ENCODE assay signal across 8 cellular contexts in the genomic region with DNA sequence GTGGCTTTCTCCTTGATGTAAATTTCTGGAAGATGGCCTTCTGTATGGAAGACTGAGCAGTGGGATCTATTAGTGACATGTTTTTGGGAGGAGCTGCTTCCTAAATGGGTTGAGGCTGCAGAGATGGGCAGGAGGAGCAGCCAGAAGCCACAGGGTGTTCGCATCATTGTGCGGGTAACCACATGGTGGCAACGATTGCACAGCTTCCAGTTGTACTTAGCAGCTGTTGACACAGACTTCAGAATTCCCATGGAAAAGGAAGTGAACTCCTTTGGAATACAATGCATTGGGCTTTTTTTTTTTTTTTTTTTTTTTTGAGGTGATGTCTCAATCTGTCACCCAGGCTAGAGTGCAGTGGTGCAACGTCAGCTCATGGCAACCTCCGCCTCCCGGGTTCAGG.
DNase-seq lines count a peak whose midpoint lies in the region; ATAC-seq, FAIRE-seq and TF ChIP-seq lines count a peak whose summit lies in the region.

No MANE protein-coding gene starts in this region.

- H3K4me3 ChIP-seq in BJ (ENCODE audit: low read depth, low read length) (no peak overlapping the region), IMR-90 (ENCODE audit: insufficient read depth, low read depth, low read length) (no peak overlapping the region), kidney (ENCODE audit: low read length in 2 of 2) (no peak overlapping the region)

- no peak overlapping the region for H2AK5ac ChIP-seq in IMR-90 (ENCODE audit: low read depth, low read length)

- H2BK5ac ChIP-seq in IMR-90 (ENCODE audit: low read depth, low read length, poor library complexity, severe bottlenecking) = no peak overlapping the region

- H3K4me3 Mint-ChIP-seq in activated T-helper 1 cell treated with anti-CD3 and anti-CD28 coated beads, Interleukin-12 subunit alpha, Interleukin-12 subunit beta, Interleukin-2, Interleukin-4 antibody, amounts not matched to agents 30 ng/mL and 10 ng/mL and 1 ng/mL, durations not matched to agents 14 hours and 24 hours and 36 hours = no peak overlapping the region

- peaks cover 2% of the 10 kb centered on the region; the same call in 1 of the 2 replicates for H3K4me1 ChIP-seq in IMR-90 (ENCODE audit: control insufficient read depth, insufficient read depth, low read length)
- H3K4me1 ChIP-seq in kidney (ENCODE audit: control insufficient read depth in 1 of 2, insufficient read depth in 1 of 2, low read depth in 1 of 2, low read length in 2 of 2) = peaks cover 2 to 15% of the 10 kb centered on the region in 2 donors

- no peaks in the 10 kb centered on the region for H3K27me3 ChIP-seq in BJ (ENCODE audit: control insufficient read depth, insufficient read depth, low read length)
- no peaks in the 10 kb centered on the region for H3K27me3 ChIP-seq in IMR-90 (ENCODE audit: control insufficient read depth, insufficient read depth, low read length)

- no peak for DNase-seq in BJ (ENCODE audit: low read depth)
- DNase-seq in IMR-90 = peak; percentile 77
- no peak for DNase-seq in activated T-helper 1 cell treated with anti-CD3 and anti-CD28 coated beads, Interleukin-12 subunit alpha, Interleukin-12 subunit beta, Interleukin-2, Interleukin-4 antibody, amounts not matched to agents 30 ng/mL and 10 ng/mL and 1 ng/mL, durations not matched to agents 14 hours and 24 hours and 36 hours (ENCODE audit: low spot score)
- DNase-seq in kidney = no peak
- no peak for DNase-seq in GM19240 (ENCODE audit: insufficient read length, low spot score)
- DNase-seq in activated CD4-positive, CD25-positive, alpha-beta regulatory T cell (lab: John Stamatoyannopoulos, UW) = no peak

- no peak overlapping the region for H4K91ac ChIP-seq in IMR-90 (ENCODE audit: insufficient read depth, low read depth, low read length)

- H2AK9ac ChIP-seq in IMR-90 (replicated peaks; ENCODE audit: low read depth, low read length, poor library complexity) = no peak overlapping the region

- BruUV-seq in IMR-90 (replicated peaks; lab: Mats Ljungman, UMichigan) = no TSS peak

- H3K9me3 ChIP-seq in IMR-90 (ENCODE audit: control insufficient read depth, insufficient read depth, low read length) = no peaks in the 10 kb centered on the region
- H3K9me3 ChIP-seq in kidney (ENCODE audit: control insufficient read depth in 1 of 2, low read length in 2 of 2) = no peaks in the 10 kb centered on the region

- H3K9ac ChIP-seq in IMR-90 (ENCODE audit: low read depth, low read length) (no peak overlapping the region), kidney (ENCODE audit: low read length in 2 of 2) (no peak overlapping the region)

- no peak for FAIRE-seq in kidney (lab: Jason Lieb, UNC)

- peak; percentile 27; the same call in 1 of the 2 replicates for TF ChIP-seq CTCF in BJ (IDR thresholded peaks at IDR 0.05; ENCODE audit: insufficient read depth, low read depth, low read length)
- TF ChIP-seq CTCF in IMR-90 (conservative IDR thresholded peaks at IDR 0.05; ENCODE audit: low read depth, low read length) = peak; percentile 46
- peak; percentile 20 for TF ChIP-seq CTCF in kidney (IDR thresholded peaks at IDR 0.05; ENCODE audit: borderline replicate concordance, extremely low read depth, insufficient read depth)

- H3K9me3 Mint-ChIP-seq in activated T-helper 1 cell treated with anti-CD3 and anti-CD28 coated beads, Interleukin-12 subunit alpha, Interleukin-12 subunit beta, Interleukin-2, Interleukin-4 antibody, amounts not matched to agents 30 ng/mL and 10 ng/mL and 1 ng/mL, durations not matched to agents 14 hours and 24 hours and 36 hours = no peaks in the 10 kb centered on the region

- 0 out of 2 replicates have a peak overlapping the region, but pooled peaks have one; percentile 8 for H2BK20ac ChIP-seq in IMR-90 (ENCODE audit: low read depth, low read length)

- peak; percentile 68 for TF ChIP-seq RAD21 in IMR-90 (IDR thresholded peaks at IDR 0.05; ENCODE audit: low read length)

- POLR2A ChIA-PET in BJ (lab: Charles Lee) (no interaction called here), IMR-90 (lab: Charles Lee; ENCODE audit: unreplicated experiment) (no interaction called here)

- H3K14ac ChIP-seq in IMR-90 (replicated peaks; ENCODE audit: low read depth, low read length) = no peak overlapping the region

- 73% methylated on average over 3 of the region's 6 CpGs; no CpG with 5 or more reads in 1 of the 2 experiments for WGBS in IMR-90 (ENCODE audit: extremely low coverage in 2 of 2, insufficient read length in 1 of 2), 2 experiments

- ATAC-seq in IMR-90 (ENCODE audit: low read depth) (peak; percentile 78), HG03025 (IDR thresholded peaks at IDR 0.05; ENCODE audit: low FRiP score, unreplicated experiment) (no peak), GM21447 (IDR thresholded peaks at IDR 0.05; ENCODE audit: unreplicated experiment) (no peak)

- H3K79me1 ChIP-seq in IMR-90 (ENCODE audit: low read depth in 1 of 2, low read length in 2 of 2) = no peaks in the 10 kb centered on the region

- no peak overlapping the region for H3K23ac ChIP-seq in IMR-90 (ENCODE audit: low read depth, low read length)

- H3K56ac ChIP-seq in IMR-90 (ENCODE audit: extremely low read depth, insufficient read depth, low read length) = no peak overlapping the region

- no peaks in the 10 kb centered on the region for H4K20me1 ChIP-seq in IMR-90 (ENCODE audit: insufficient read depth, low read length)

- H3K36me3 ChIP-seq in BJ (ENCODE audit: control insufficient read depth, insufficient read depth, low read length) = no peaks in the 10 kb centered on the region
- H3K36me3 ChIP-seq in IMR-90 (ENCODE audit: control insufficient read depth, insufficient read depth, low read length) = no peaks in the 10 kb centered on the region
- H3K36me3 ChIP-seq in kidney (ENCODE audit: control insufficient read depth in 1 of 2, insufficient read depth in 2 of 2, low read length in 2 of 2) = no peaks in the 10 kb centered on the region

- dilution Hi-C loops in IMR-90 (cut with HindIII; ENCODE audit: low sequenced_read_pairs, unreplicated experiment) = no loop called here

- H3K36me3 Mint-ChIP-seq in activated T-helper 1 cell treated with anti-CD3 and anti-CD28 coated beads, Interleukin-12 subunit alpha, Interleukin-12 subunit beta, Interleukin-2, Interleukin-4 antibody, amounts not matched to agents 30 ng/mL and 10 ng/mL and 1 ng/mL, durations not matched to agents 14 hours and 24 hours and 36 hours (ENCODE audit: low read depth) = peaks cover 9% of the 10 kb centered on the region

- TF ChIP-seq POLR2A in IMR-90 (IDR thresholded peaks at IDR 0.05; ENCODE audit: low read depth, low read length) = no peak

- in situ Hi-C loops in IMR-90 (cut with MboI; ENCODE audit: low sequenced_read_pairs) = no loop called here

- no peak overlapping the region for H4K5ac ChIP-seq in IMR-90 (ENCODE audit: low read depth, low read length)

- no peak overlapping the region for H2AFZ ChIP-seq in IMR-90 (replicated peaks; ENCODE audit: low read length, poor library complexity)

- no peak overlapping the region for H3K4ac ChIP-seq in IMR-90 (ENCODE audit: low read depth, low read length)

- no peak overlapping the region for H2BK15ac ChIP-seq in IMR-90 (ENCODE audit: low read depth, low read length)

- H3K27me3 Mint-ChIP-seq in activated T-helper 1 cell treated with anti-CD3 and anti-CD28 coated beads, Interleukin-12 subunit alpha, Interleukin-12 subunit beta, Interleukin-2, Interleukin-4 antibody, amounts not matched to agents 30 ng/mL and 10 ng/mL and 1 ng/mL, durations not matched to agents 14 hours and 24 hours and 36 hours (ENCODE audit: insufficient read depth) = no peaks in the 10 kb centered on the region

- H3K18ac ChIP-seq in IMR-90 (ENCODE audit: low read depth, low read length) = no peak overlapping the region

- peaks cover 5% of the 10 kb centered on the region; the same call in 1 of the 2 replicates for H3K9me1 ChIP-seq in IMR-90 (ENCODE audit: insufficient read depth, low read length)

- CTCF ChIA-PET in BJ (lab: Yijun Ruan, JAX) = interaction anchor here (0.8 to 1.3 kb wide), 3 partner anchors 138 to 1035 kb away, joined by 3 to 7 read pairs (median 3); no protein-coding TSS in a partner anchor
- CTCF ChIA-PET in IMR-90 (lab: Yijun Ruan, JAX) = interaction anchor here (0.6 to 1.3 kb wide), 4 partner anchors 199 to 719 kb away, joined by 3 read pairs; no protein-coding TSS in a partner anchor

- H3K4me1 Mint-ChIP-seq in activated T-helper 1 cell treated with anti-CD3 and anti-CD28 coated beads, Interleukin-12 subunit alpha, Interleukin-12 subunit beta, Interleukin-2, Interleukin-4 antibody, amounts not matched to agents 30 ng/mL and 10 ng/mL and 1 ng/mL, durations not matched to agents 14 hours and 24 hours and 36 hours (ENCODE audit: low read depth) = peaks cover 46% of the 10 kb centered on the region

- intact Hi-C loops in IMR-90 (cut with micrococcal nuclease) = loop anchor here (1.0 to 10.0 kb wide), 3 partner anchors 136 to 719 kb away; partner anchors contain the start of gene NR3C1
- intact Hi-C loops in activated T-helper 1 cell treated with anti-CD3 and anti-CD28 coated beads, Interleukin-12 subunit alpha, Interleukin-12 subunit beta, Interleukin-2, Interleukin-4 antibody, amounts not matched to agents 30 ng/mL and 10 ng/mL and 1 ng/mL, durations not matched to agents 14 hours and 24 hours and 36 hours (cut with micrococcal nuclease) = loop anchor here (10.0 kb wide), 1 partner anchor 1079 kb away; no protein-coding TSS in a partner anchor
- intact Hi-C loops in kidney (cut with DNase I) = no loop called here

- H2BK120ac ChIP-seq in IMR-90 (ENCODE audit: low read depth, low read length) = no peak overlapping the region

- H3K27ac ChIP-seq in IMR-90 (ENCODE audit: insufficient read depth, low read length) (no peak overlapping the region), kidney (ENCODE audit: low read depth in 2 of 2, low read length in 2 of 2) (no peak overlapping the region)

- H3K27ac Mint-ChIP-seq in activated T-helper 1 cell treated with anti-CD3 and anti-CD28 coated beads, Interleukin-12 subunit alpha, Interleukin-12 subunit beta, Interleukin-2, Interleukin-4 antibody, amounts not matched to agents 30 ng/mL and 10 ng/mL and 1 ng/mL, durations not matched to agents 14 hours and 24 hours and 36 hours = peak overlapping the region; percentile 57

- H4K8ac ChIP-seq in IMR-90 (ENCODE audit: low read depth in 2 of 2, low read length in 2 of 2) = no peak overlapping the region

- no peak overlapping the region for H3K4me2 ChIP-seq in IMR-90 (ENCODE audit: low read depth, low read length)

TF ChIP-seq in IMR-90, 13 proteins besides CTCF, POLR2A, EP300 and RAD21:
- TF ChIP-seq, protein P1, sequence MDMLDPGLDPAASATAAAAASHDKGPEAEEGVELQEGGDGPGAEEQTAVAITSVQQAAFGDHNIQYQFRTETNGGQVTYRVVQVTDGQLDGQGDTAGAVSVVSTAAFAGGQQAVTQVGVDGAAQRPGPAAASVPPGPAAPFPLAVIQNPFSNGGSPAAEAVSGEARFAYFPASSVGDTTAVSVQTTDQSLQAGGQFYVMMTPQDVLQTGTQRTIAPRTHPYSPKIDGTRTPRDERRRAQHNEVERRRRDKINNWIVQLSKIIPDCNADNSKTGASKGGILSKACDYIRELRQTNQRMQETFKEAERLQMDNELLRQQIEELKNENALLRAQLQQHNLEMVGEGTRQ (IDR thresholded peaks at IDR 0.05; ENCODE audit: low read depth, low read length) = no peak
- peak; percentile 48; the same call in 1 of the 2 replicates for TF ChIP-seq SMC3 (IDR thresholded peaks at IDR 0.05; ENCODE audit: low read depth, low read length)
TF ChIP-seq in IMR-90: peak in this region for 1.
